Comparison of ENCODE assay signal across 19 cellular contexts in genomic region chr14:69812725-69813124, GRCh38. TPM values are rescaled to one million over a fixed set of nuclear protein-coding genes. Genes with fewer than 3 reads are reported as not detected.
A peak's percentile ranks its signal among the peaks of the same experiment; 100 is the strongest.
DNase-seq lines count a peak whose midpoint lies in the region; ATAC-seq and TF ChIP-seq lines count a peak whose summit lies in the region.
"Had no signal": no experiment of that assay in that cellular context is flagged by ENCODE, and none has a peak within 500 bp of the region (broad histone marks: within the 10 kb centered on the region; RNA-seq: fewer than 3 reads in every experiment).

No MANE protein-coding gene starts in this region.

- H3K27me3 ChIP-seq in A673 (replicated peaks; ENCODE audit: insufficient read depth, low read depth, low read length, poor library complexity), result peaks cover 30% of the 10 kb centered on the region
- H3K27me3 ChIP-seq in HAP-1 (ENCODE audit: low read depth), result peaks cover 35% of the 10 kb centered on the region
- H3K27me3 ChIP-seq in vagina, result no peaks in the 10 kb centered on the region

- intact Hi-C loops in A673 (cut with micrococcal nuclease; ENCODE audit: unreplicated experiment) (no loop called here), vagina (cut with DNase I) (no loop called here)

- H3K27ac Mint-ChIP-seq in mesothelial cell of epicardium, result no peak overlapping the region

- DNase-seq in A673 (ENCODE audit: low spot score), result peak; percentile 17
- peak; percentile 7 to 24 for DNase-seq in HAP-1 (ENCODE audit: low spot score in 2 of 2)
- peak; percentile 33 to 71 for DNase-seq in NCI-H526 (lab: John Stamatoyannopoulos, UW)
- DNase-seq in epithelial cell of esophagus (ENCODE audit: low read depth), result peak; percentile 32
- DNase-seq in vagina (ENCODE audit: extremely low spot score in 2 of 2), result no peak
- DNase-seq in mesothelial cell of epicardium (ENCODE audit: low spot score in 2 of 2, unreplicated experiment in 2 of 2), result no peak
- DNase-seq: activated CD4-positive, alpha-beta T cell treated with anti-CD3 and anti-CD28 coated beads for 48 hours; activated T-cell treated with anti-CD3 and anti-CD28 coated beads, Interleukin-2, amount 50 U/mL, for 48 hours; glutamatergic neuron; IMR-90; NCI-H2029 treated with DMSO at 0.1 percent for 48 hours; OCI-M1; T-helper 2 cell; tibial artery had no signal

- TF ChIP-seq CTCF in A673 (conservative IDR thresholded peaks at IDR 0.05; ENCODE audit: low read depth, low read length) (peak; percentile 34; the same call in 1 of the 2 replicates), epithelial cell of esophagus (IDR thresholded peaks at IDR 0.05; ENCODE audit: insufficient read depth, low read depth, low read length, missing control alignments) (no peak), vagina (IDR thresholded peaks at IDR 0.05) (no peak), mesothelial cell of epicardium (IDR thresholded peaks at IDR 0.05; ENCODE audit: unreplicated experiment) (no peak)

- H3K4me1 ChIP-seq in A673 (ENCODE audit: insufficient read depth, low read length, poor library complexity, severe bottlenecking) (no peaks in the 10 kb centered on the region), HAP-1 (no peaks in the 10 kb centered on the region), vagina (no peaks in the 10 kb centered on the region)
- H3K4me1 ChIP-seq: tibial artery had no signal

- in situ Hi-C loops in HAP-1 (cut with MboI; ENCODE audit: low sequenced_read_pairs), result no loop called here

- H3K4me1 Mint-ChIP-seq in mesothelial cell of epicardium, result no peaks in the 10 kb centered on the region

- CTCF ChIA-PET in A673 (lab: Charles Lee), result no interaction called here

- ATAC-seq in HG03432 (IDR thresholded peaks at IDR 0.05; ENCODE audit: unreplicated experiment) (no peak), HG02571 (IDR thresholded peaks at IDR 0.05; ENCODE audit: unreplicated experiment) (no peak)

- H3K4me3 ChIP-seq in A673 (ENCODE audit: low read depth, low read length, poor library complexity, severe bottlenecking) (no peak overlapping the region), HAP-1 (no peak overlapping the region), epithelial cell of esophagus (ENCODE audit: low read length) (no peak overlapping the region), vagina (no peak overlapping the region)
- H3K4me3 ChIP-seq: tibial artery had no signal

- H3K4me3 Mint-ChIP-seq in mesothelial cell of epicardium, result no peak overlapping the region

- no peak for TF ChIP-seq POLR2A in vagina (IDR thresholded peaks at IDR 0.05)

- POLR2A ChIA-PET in A673 (lab: Charles Lee; ENCODE audit: low non-redundant PET), result no interaction called here

- no peaks in the 10 kb centered on the region for H3K9me3 Mint-ChIP-seq in mesothelial cell of epicardium

- H3K27ac ChIP-seq in A673 (ENCODE audit: low read depth, low read length, poor library complexity, severe bottlenecking) (no peak overlapping the region), vagina (no peak overlapping the region)
- H3K27ac ChIP-seq: tibial artery had no signal

- BruUV-seq in A673 (replicated peaks; lab: Mats Ljungman, UMichigan), result no TSS peak

- H3K27me3 Mint-ChIP-seq in mesothelial cell of epicardium (ENCODE audit: low read depth), result peaks cover 15% of the 10 kb centered on the region

- H3K9me3 ChIP-seq in A673 (ENCODE audit: low read depth, low read length, poor library complexity, severe bottlenecking) (no peaks in the 10 kb centered on the region), HAP-1 (no peaks in the 10 kb centered on the region), vagina (no peaks in the 10 kb centered on the region)
- H3K9me3 ChIP-seq: tibial artery had no signal

- H3K36me3 Mint-ChIP-seq in mesothelial cell of epicardium, result no peaks in the 10 kb centered on the region

- no peaks in the 10 kb centered on the region for H3K36me3 ChIP-seq in A673 (ENCODE audit: insufficient read depth, low read length, poor library complexity, severe bottlenecking)
- no peaks in the 10 kb centered on the region for H3K36me3 ChIP-seq in HAP-1 (replicated peaks)
- H3K36me3 ChIP-seq in vagina, result no peaks in the 10 kb centered on the region
- H3K36me3 ChIP-seq: tibial artery had no signal

RNA-seq across cellular contexts. Expression of gene SLC10A1, which starts 15.7 kb away (rescaled TPM):
- total RNA-seq in A673 (2021) (not detected in 2 replicates), vagina (not detected), mesothelial cell of epicardium (not detected in 3 replicates)
- total RNA-seq: cerebellum, IMR-90, kidney epithelial cell, pulmonary artery endothelial cell had no signal

RNA-seq across cellular contexts. Expression of gene SRSF5, which starts 45.8 kb away (rescaled TPM):
- total RNA-seq in A673 (2021) (324 and 338 TPM in 2 replicates), vagina (386 TPM), mesothelial cell of epicardium (533 to 567 TPM (median 547 TPM) in 3 replicates)

Comparison
In these comparisons a context has a peak if more than half of its experiments do, and no peak if none do; other contexts are left out.
1. DNase-seq: peak in A673 (single experiment), HAP-1 (2 of 2), NCI-H526 (2 of 2) and epithelial cell of esophagus (single experiment); none in vagina (0 of 2) and mesothelial cell of epicardium (0 of 2).